ENCODE assay signal across 16 cellular contexts in genomic region chr4:101948951-101949350, GRCh38.
"Had no signal": no experiment of that assay in that cellular context is flagged by ENCODE, and none has a peak within 500 bp of the region (broad histone marks: within the 10 kb centered on the region; RNA-seq: fewer than 3 reads in every experiment).

No MANE protein-coding gene starts in this region.

- H2AFZ ChIP-seq: parathyroid adenoma had no signal

- H3K27ac Mint-ChIP-seq: mesothelial cell of epicardium; natural killer cell treated with Interleukin-12 subunit alpha and Interleukin-12 subunit beta and Interleukin-15 and Interleukin-18, amount 100 ng/mL, for 72 hours had no signal

- DNase-seq: cortex of kidney; dorsolateral prefrontal cortex; effector memory CD4-positive, alpha-beta T cell; heart left ventricle; hypothalamus; kidney glomerular epithelial cell; psoas muscle; retina; right lobe of liver; stimulated activated CD4-positive, alpha-beta T cell treated with anti-CD3 and anti-CD28 coated beads, Interleukin-4, amount 100 ng/mL, for 4 hours; stimulated activated naive CD4-positive, alpha-beta T cell treated with Interleukin-2 at 50 U/mL for 16 hours; trophoblast cell had no signal

- H3K27me3 ChIP-seq: dorsolateral prefrontal cortex, heart left ventricle, right lobe of liver had no signal

- H3K36me3 Mint-ChIP-seq: mesothelial cell of epicardium; natural killer cell treated with Interleukin-12 subunit alpha and Interleukin-12 subunit beta and Interleukin-15 and Interleukin-18, amount 100 ng/mL, for 72 hours had no signal

- H3K9ac ChIP-seq: parathyroid adenoma had no signal

- H3K27me3 Mint-ChIP-seq: natural killer cell treated with Interleukin-12 subunit alpha and Interleukin-12 subunit beta and Interleukin-15 and Interleukin-18, amount 100 ng/mL, for 72 hours had no signal

- H3K9me3 Mint-ChIP-seq: mesothelial cell of epicardium; natural killer cell treated with Interleukin-12 subunit alpha and Interleukin-12 subunit beta and Interleukin-15 and Interleukin-18, amount 100 ng/mL, for 72 hours had no signal

- H3K4me3 Mint-ChIP-seq: mesothelial cell of epicardium; natural killer cell treated with Interleukin-12 subunit alpha and Interleukin-12 subunit beta and Interleukin-15 and Interleukin-18, amount 100 ng/mL, for 72 hours had no signal

- H3K36me3 ChIP-seq: heart left ventricle, right lobe of liver had no signal

- H3K4me3 ChIP-seq: dorsolateral prefrontal cortex, heart left ventricle, psoas muscle, right lobe of liver had no signal

- H3K9me3 ChIP-seq: heart left ventricle, psoas muscle, right lobe of liver had no signal

- H3K27ac ChIP-seq: dorsolateral prefrontal cortex, heart left ventricle, parathyroid adenoma, psoas muscle, right lobe of liver had no signal

- H3K4me1 ChIP-seq: heart left ventricle, parathyroid adenoma, psoas muscle, right lobe of liver had no signal

- ATAC-seq: esophagus mucosa; heart left ventricle; natural killer cell treated with Interleukin-12 subunit alpha and Interleukin-12 subunit beta and Interleukin-15 and Interleukin-18, amount 100 ng/mL, for 72 hours; psoas muscle; right lobe of liver had no signal
